30 cellular contexts compared by ENCODE assay signal in genomic region chr4:99131378-99131777, GRCh38. TPM values are rescaled to one million over a fixed set of nuclear protein-coding genes. Genes with fewer than 3 reads are reported as not detected.
"Had no signal": no experiment of that assay in that cellular context is flagged by ENCODE, and none has a peak within 500 bp of the region (broad histone marks: within the 10 kb centered on the region; RNA-seq: fewer than 3 reads in every experiment).

No MANE protein-coding gene starts in this region.

- H3K4me2 ChIP-seq: neural progenitor cell had no signal

- H2AFZ ChIP-seq: neural progenitor cell, parathyroid adenoma had no signal

- H3K9me3 ChIP-seq: ovary, psoas muscle, stomach, thoracic aorta, thyroid gland, tibial nerve, upper lobe of left lung, vagina had no signal

- H3K79me2 ChIP-seq: parathyroid adenoma had no signal

- DNase-seq: naive thymus-derived CD4-positive, alpha-beta T cell; natural killer cell; occipital lobe; ovary; posterior cingulate gyrus; psoas muscle; right cardiac atrium; stimulated activated CD4-positive, alpha-beta T cell treated with anti-CD3 and anti-CD28 coated beads, Interleukin-15, amount 100 ng/mL, for 24 hours; stimulated activated CD4-positive, alpha-beta T cell treated with anti-CD3 and anti-CD28 coated beads, Interleukin-2, amount 100 ng/mL, for 24 hours; stimulated activated CD4-positive, alpha-beta T cell treated with anti-CD3 and anti-CD28 coated beads, Interleukin-2, amount 100 ng/mL, for 48 hours; stimulated activated CD4-positive, alpha-beta T cell treated with anti-CD3 and anti-CD28 coated beads, Interleukin-4, amount 100 ng/mL, for 24 hours; stimulated activated naive B cell treated with anti-CD40 and anti-IgM and Interleukin-4, amounts not matched to agents 10 μg/mL and 1 μg/mL and 100 μg/mL, for 72 hours; stimulated activated naive CD4-positive, alpha-beta T cell treated with Interleukin-2 at 50 U/mL for 16 hours; stomach; thyroid gland; trophoblast cell; upper lobe of left lung had no signal

- ATAC-seq: naive thymus-derived CD4-positive, alpha-beta T cell; natural killer cell; psoas muscle; right cardiac atrium; sciatic nerve; stimulated activated effector memory CD8-positive, alpha-beta T cell treated with anti-CD3 and anti-CD28 coated beads, Interleukin-12 subunit alpha, Interleukin-12 subunit beta, amount 100 ng/mL, for 72 hours; stimulated activated naive B cell treated with anti-CD40 and anti-IgM and Interleukin-4, amounts not matched to agents 10 μg/mL and 1 μg/mL and 100 μg/mL, for 72 hours had no signal

- H3K36me3 ChIP-seq: neural progenitor cell, ovary, stomach, thoracic aorta, thyroid gland, tibial nerve, upper lobe of left lung, vagina had no signal

- H3K4me1 ChIP-seq: neural progenitor cell, parathyroid adenoma, psoas muscle, stomach, thyroid gland, tibial nerve, upper lobe of left lung, vagina had no signal

- FAIRE-seq: urothelium cell line had no signal

- H3K9ac ChIP-seq: neural progenitor cell, parathyroid adenoma had no signal

- H3K27me3 ChIP-seq: neural progenitor cell, ovary, stomach, thyroid gland, tibial nerve, upper lobe of left lung, vagina had no signal

- H3K4me3 ChIP-seq: neural progenitor cell, ovary, psoas muscle, skin epidermis, stomach, thoracic aorta, thyroid gland, tibial nerve, upper lobe of left lung, vagina had no signal

- H3K27ac ChIP-seq: neural progenitor cell, ovary, parathyroid adenoma, psoas muscle, skin epidermis, stomach, thoracic aorta, thyroid gland, tibial nerve, upper lobe of left lung, vagina had no signal

RNA-seq across cellular contexts. Expression of gene ADH4, which starts 12.7 kb away (rescaled TPM):
- total RNA-seq: naive thymus-derived CD4-positive, alpha-beta T cell; natural killer cell; occipital lobe; osteoblast; progenitor cell of endocrine pancreas; temporal lobe had no signal
- polyA plus RNA-seq: naive thymus-derived CD4-positive, alpha-beta T cell; neural cell had no signal
